ENCODE assay signal across 8 cellular contexts in the genomic region with DNA sequence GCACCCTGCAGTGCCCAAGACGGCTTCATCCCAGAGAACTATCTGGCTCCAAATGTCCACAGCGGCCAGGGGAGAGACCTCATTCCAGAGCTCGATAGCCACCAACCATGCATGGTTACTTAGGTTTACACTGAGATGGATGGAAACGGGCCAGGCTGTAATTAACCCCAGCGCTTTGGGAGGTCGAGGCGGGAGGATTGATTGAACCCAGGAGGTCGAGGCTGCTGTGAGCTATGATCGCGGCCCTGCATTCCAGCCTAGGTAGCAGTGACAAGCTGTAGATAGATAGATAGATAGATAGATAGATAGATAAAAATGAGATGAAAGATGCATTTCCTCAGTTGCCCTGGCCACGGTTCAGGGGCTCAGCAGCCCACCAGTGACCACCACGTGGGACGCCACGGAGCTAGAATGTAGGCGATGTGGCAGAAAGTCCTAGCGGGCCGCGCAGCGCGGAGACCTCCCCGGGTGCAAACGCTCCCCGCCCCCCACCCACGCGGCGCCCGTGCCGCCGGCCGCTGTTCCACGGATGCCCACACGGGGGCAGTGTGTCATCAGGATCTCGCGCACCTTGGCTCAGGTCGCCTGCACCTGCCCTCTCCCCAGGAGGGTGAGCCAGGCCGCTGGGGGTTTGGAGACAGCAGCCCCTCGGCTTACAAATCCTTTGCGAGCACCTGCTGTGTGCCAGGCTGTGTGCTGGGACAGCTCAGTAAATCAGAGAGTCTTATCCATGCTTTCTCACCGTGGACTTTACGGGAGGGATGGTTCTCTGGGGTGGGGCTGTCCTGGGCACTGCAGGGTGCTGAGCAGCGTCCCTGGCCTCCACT. TPM values are rescaled to one million over a fixed set of nuclear protein-coding genes. Genes with fewer than 3 reads are reported as not detected.
DNase-seq lines count a peak whose midpoint lies in the region; ATAC-seq and TF ChIP-seq lines count a peak whose summit lies in the region.

No MANE protein-coding gene starts in this region.

- POLR2A ChIA-PET in Panc1 (lab: Charles Lee): no interaction called here

- no peaks in the 10 kb centered on the region for H4K20me1 ChIP-seq in smooth muscle cell (ENCODE audit: low read depth)

- H2BK15ac ChIP-seq in mesendoderm (replicated peaks; ENCODE audit: low read depth): no peak overlapping the region

- no peak overlapping the region for H4K8ac ChIP-seq in mesendoderm (ENCODE audit: low read depth, low read length)

- no peak overlapping the region for H3K56ac ChIP-seq in mesendoderm (ENCODE audit: low read length)

- peak overlapping the region; percentile 14; the same call in 1 of the 2 replicates for H3K4me3 ChIP-seq in H7 (ENCODE audit: insufficient read depth, low read depth, low read length)
- H3K4me3 ChIP-seq in Panc1 (ENCODE audit: low read depth in 2 of 2, low read length in 2 of 2): peak overlapping the region; percentile 18 to 43
- no peak overlapping the region for H3K4me3 ChIP-seq in left ventricle myocardium inferior
- no peak overlapping the region for H3K4me3 ChIP-seq in smooth muscle cell
- H3K4me3 ChIP-seq in mesendoderm (ENCODE audit: low read length): no peak overlapping the region

- TF ChIP-seq CTCF in Panc1 (IDR thresholded peaks at IDR 0.05): peak; percentile 91
- TF ChIP-seq CTCF in left ventricle myocardium inferior (IDR thresholded peaks at IDR 0.05; ENCODE audit: borderline replicate concordance): peak; percentile 93
- TF ChIP-seq CTCF in smooth muscle cell (IDR thresholded peaks at IDR 0.05; ENCODE audit: borderline replicate concordance, insufficient read depth, poor library complexity, severe bottlenecking): peak; percentile 97

- no peaks in the 10 kb centered on the region for H3F3A ChIP-seq in smooth muscle cell (ENCODE audit: low read depth)

- H3K79me2 ChIP-seq in smooth muscle cell (ENCODE audit: low read depth): no peaks in the 10 kb centered on the region
- H3K79me2 ChIP-seq in mesendoderm (ENCODE audit: control insufficient read depth, insufficient read depth, low read length): no peaks in the 10 kb centered on the region

- H3K4me1 ChIP-seq in Panc1 (ENCODE audit: control insufficient read depth, insufficient read depth, low read length) (no peaks in the 10 kb centered on the region; the same call in 1 of the 2 replicates), left ventricle myocardium inferior (peaks cover 16% of the 10 kb centered on the region), smooth muscle cell (ENCODE audit: low read depth) (no peaks in the 10 kb centered on the region), mesendoderm (ENCODE audit: control insufficient read depth, low read depth, low read length) (no peaks in the 10 kb centered on the region)

- H4K5ac ChIP-seq in mesendoderm (ENCODE audit: low read length): no peak overlapping the region

- H3K18ac ChIP-seq in mesendoderm (ENCODE audit: low read length): no peak overlapping the region

- no peaks in the 10 kb centered on the region for H3K9me3 ChIP-seq in Panc1 (ENCODE audit: control insufficient read depth, insufficient read depth, low read depth, low read length)
- H3K9me3 ChIP-seq in left ventricle myocardium inferior (replicated peaks): no peaks in the 10 kb centered on the region
- H3K9me3 ChIP-seq in smooth muscle cell (replicated peaks; ENCODE audit: low read depth): no peaks in the 10 kb centered on the region

- BruUV-seq in Panc1 (replicated peaks; lab: Mats Ljungman, UMichigan): no TSS peak

- H3K27ac ChIP-seq in Panc1 (ENCODE audit: low read length): no peak overlapping the region
- H3K27ac ChIP-seq in left ventricle myocardium inferior (replicated peaks): no peak overlapping the region
- no peak overlapping the region for H3K27ac ChIP-seq in smooth muscle cell (ENCODE audit: low read depth)
- H3K27ac ChIP-seq in mesendoderm (ENCODE audit: low read depth, low read length): no peak overlapping the region

- in situ Hi-C loops in Panc1 (cut with HindIII; ENCODE audit: low pct_unique_long_range_greater_than_20kb, low sequenced_read_pairs): no loop called here

- H2AK5ac ChIP-seq in mesendoderm (ENCODE audit: low read length): no peak overlapping the region

- no peaks in the 10 kb centered on the region for H3K36me3 ChIP-seq in H7 (replicated peaks; ENCODE audit: control insufficient read depth, insufficient read depth, low read length)
- no peaks in the 10 kb centered on the region for H3K36me3 ChIP-seq in Panc1 (ENCODE audit: control insufficient read depth, insufficient read depth, low read length)
- H3K36me3 ChIP-seq in left ventricle myocardium inferior: no peaks in the 10 kb centered on the region
- H3K36me3 ChIP-seq in smooth muscle cell (ENCODE audit: low read depth): no peaks in the 10 kb centered on the region
- H3K36me3 ChIP-seq in mesendoderm (ENCODE audit: control insufficient read depth, insufficient read depth, low read length): no peaks in the 10 kb centered on the region

- H2BK5ac ChIP-seq in mesendoderm (ENCODE audit: low read length): no peak overlapping the region

- WGBS in smooth muscle cell (ENCODE audit: low lambda C conversion rate): 20% methylated on average over 34 of the region's 41 CpGs
- WGBS in mesendoderm (ENCODE audit: extremely low coverage, insufficient coverage, low lambda C conversion rate): no CpG with 5 or more reads among the region's 41 CpGs

- intact Hi-C loops in Panc1 (cut with micrococcal nuclease; ENCODE audit: unreplicated experiment): no loop called here
- intact Hi-C loops in left ventricle myocardium inferior (cut with micrococcal nuclease): no loop called here

- no peaks in the 10 kb centered on the region for H3K79me1 ChIP-seq in mesendoderm (ENCODE audit: low read length)

- H3K4ac ChIP-seq in mesendoderm (ENCODE audit: low read depth, low read length): no peak overlapping the region

- H3K27me3 ChIP-seq in H7 (ENCODE audit: control insufficient read depth, insufficient read depth, low read length): peaks cover 2% of the 10 kb centered on the region; the same call in 1 of the 2 replicates
- H3K27me3 ChIP-seq in Panc1 (ENCODE audit: control insufficient read depth, insufficient read depth, low read length): no peaks in the 10 kb centered on the region
- H3K27me3 ChIP-seq in left ventricle myocardium inferior (ENCODE audit: low read depth): no peaks in the 10 kb centered on the region
- H3K27me3 ChIP-seq in smooth muscle cell (ENCODE audit: low read depth): no peaks in the 10 kb centered on the region
- no peaks in the 10 kb centered on the region for H3K27me3 ChIP-seq in mesendoderm (ENCODE audit: insufficient read depth, low read length, poor library complexity)

- CTCF ChIA-PET in Panc1 (lab: Charles Lee): interaction anchor here (0.5 to 0.6 kb wide), 2 partner anchors 37 to 53 kb away, joined by 3 read pairs; no protein-coding TSS in a partner anchor

- peak; percentile 74 for DNase-seq in AG08396 (ENCODE audit: low spot score)
- peak; percentile 95 for DNase-seq in H7
- no peak for DNase-seq in Panc1 (ENCODE audit: low read depth, low spot score)
- peak; percentile 64 to 80 (median 74) for DNase-seq in activated naive CD4-positive, alpha-beta T cell (lab: John Stamatoyannopoulos, UW)
- DNase-seq in left ventricle myocardium inferior: peak; percentile 51
- peak; percentile 34 for DNase-seq in smooth muscle cell (lab: John Stamatoyannopoulos, UW; ENCODE audit: unreplicated experiment)
- no peak for DNase-seq in mesendoderm

- H2BK120ac ChIP-seq in mesendoderm (ENCODE audit: low read depth, low read length): no peak overlapping the region

- H3K9ac ChIP-seq in smooth muscle cell (ENCODE audit: low read depth) (no peak overlapping the region), mesendoderm (ENCODE audit: low read length) (no peak overlapping the region)

- no peak overlapping the region for H2AFZ ChIP-seq in smooth muscle cell (ENCODE audit: low read depth)

- no peak overlapping the region for H3K23ac ChIP-seq in mesendoderm (ENCODE audit: low read length)

- H3K4me2 ChIP-seq in smooth muscle cell: peak overlapping the region; percentile 69
- H3K4me2 ChIP-seq in mesendoderm (ENCODE audit: low read length): no peak overlapping the region

- ATAC-seq in Panc1 (peak; percentile 86), HG02981 (IDR thresholded peaks at IDR 0.05; ENCODE audit: unreplicated experiment) (no peak)

RNA-seq across cellular contexts. Expression of gene TLE5, which starts 13.5 kb away (rescaled TPM):
- total RNA-seq in H7 (2014; rRNA removed; shearing (Covaris generic)): 300 and 386 TPM in 2 replicates
- 287 TPM for total RNA-seq in Panc1 (2021; ENCODE audit: unreplicated experiment)
- polyA plus RNA-seq in Panc1 (2012; ENCODE audit: insufficient read length): 828 TPM
- 799 TPM for total RNA-seq in left ventricle myocardium inferior
- 145 and 146 TPM in 2 replicates for total RNA-seq in smooth muscle cell
- 235 and 274 TPM in 2 replicates for polyA plus RNA-seq in smooth muscle cell
- polyA plus RNA-seq in mesendoderm (2013, experiment 1 of 2): 69.9 TPM
- 71.4 TPM for polyA plus RNA-seq in mesendoderm (2013, experiment 2 of 2)

RNA-seq across cellular contexts. Expression of gene GNA11, which starts 18.3 kb away (rescaled TPM):
- 30.0 and 35.0 TPM in 2 replicates for total RNA-seq in H7 (2014; rRNA removed; shearing (Covaris generic))
- total RNA-seq in Panc1 (2021; ENCODE audit: unreplicated experiment): 64.6 TPM
- polyA plus RNA-seq in Panc1 (2012; ENCODE audit: insufficient read length): 120 TPM
- total RNA-seq in left ventricle myocardium inferior: 58.1 TPM
- 16.3 and 16.9 TPM in 2 replicates for total RNA-seq in smooth muscle cell
- polyA plus RNA-seq in smooth muscle cell: 57.4 and 71.5 TPM in 2 replicates
- 19.0 TPM for polyA plus RNA-seq in mesendoderm (2013, experiment 1 of 2)
- 19.6 TPM for polyA plus RNA-seq in mesendoderm (2013, experiment 2 of 2)

RNA-seq across cellular contexts. Expression of gene TLE2, which starts 46.7 kb away (rescaled TPM):
- total RNA-seq in H7 (2014; rRNA removed; shearing (Covaris generic)): 9.6 and 18.7 TPM in 2 replicates
- total RNA-seq in Panc1 (2021; ENCODE audit: unreplicated experiment): 6.2 TPM
- 31.3 TPM for polyA plus RNA-seq in Panc1 (2012; ENCODE audit: insufficient read length)
- total RNA-seq in left ventricle myocardium inferior: 53.2 TPM
- 7.1 and 7.7 TPM in 2 replicates for total RNA-seq in smooth muscle cell
- polyA plus RNA-seq in smooth muscle cell: 13.6 and 14.9 TPM in 2 replicates
- 1.7 TPM for polyA plus RNA-seq in mesendoderm (2013, experiment 1 of 2)
- polyA plus RNA-seq in mesendoderm (2013, experiment 2 of 2): 1.8 TPM

Comparison
In these comparisons a context has a peak if more than half of its experiments do, and no peak if none do; other contexts are left out.
1. DNase-seq: peak in AG08396 (single experiment), H7 (single experiment), activated naive CD4-positive, alpha-beta T cell (4 of 4), left ventricle myocardium inferior (single experiment) and smooth muscle cell (single experiment); none in Panc1 (single experiment) and mesendoderm (single experiment).
2. H3K4me3 ChIP-seq: peak in H7 (single experiment) and Panc1 (2 of 2); none in left ventricle myocardium inferior (single experiment), smooth muscle cell (single experiment) and mesendoderm (single experiment).
3. Peak in every context shown above with its lines, with median percentiles within 50 percentile points of each other: CTCF ChIP-seq.